9 cellular contexts compared by ENCODE assay signal in the genomic region with DNA sequence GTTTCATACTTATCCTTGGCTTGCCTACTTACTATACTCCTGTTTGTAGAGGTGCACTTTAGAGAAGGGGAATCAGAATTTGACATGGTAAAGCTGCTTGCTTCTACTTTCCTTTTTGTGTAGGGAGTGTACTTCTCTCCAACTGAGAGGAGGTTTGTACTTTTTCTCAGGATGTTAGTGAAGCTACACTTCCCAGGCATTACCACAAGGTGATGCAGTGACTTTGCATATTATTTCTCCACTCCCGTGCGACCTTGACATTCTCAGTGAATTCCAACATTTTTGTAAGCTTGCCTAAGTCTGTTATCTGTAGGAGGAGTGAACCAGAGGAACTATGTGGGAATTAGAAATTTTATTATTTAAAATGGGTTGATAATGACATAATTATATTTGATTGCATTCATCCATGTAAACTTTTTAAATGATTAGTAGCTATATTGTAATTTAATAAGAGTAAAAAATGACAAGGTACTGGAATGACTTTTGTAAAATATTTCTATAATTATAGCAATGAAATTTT. TPM values are rescaled to one million over a fixed set of nuclear protein-coding genes. Genes with fewer than 3 reads are reported as not detected.
DNase-seq lines count a peak whose midpoint lies in the region; ATAC-seq and TF ChIP-seq lines count a peak whose summit lies in the region.
"Had no signal": no experiment of that assay in that cellular context is flagged by ENCODE, and none has a peak within 500 bp of the region (broad histone marks: within the 10 kb centered on the region; RNA-seq: fewer than 3 reads in every experiment).

No MANE protein-coding gene starts in this region.

- ATAC-seq in gastrocnemius medialis (no peak), HG02571 (IDR thresholded peaks at IDR 0.05; ENCODE audit: unreplicated experiment) (no peak)
- no peak for ATAC-seq in activated CD4-positive, CD25-positive, alpha-beta regulatory T cell treated with anti-CD3 and anti-CD28 coated beads, Interleukin-2, amount 50 U/mL, for 24 hours

- peak overlapping the region in 2 of 4 donors; percentile 8 to 39 for H3K27ac ChIP-seq in gastrocnemius medialis

- peaks cover 51 to 61% of the 10 kb centered on the region in 2 donors for H3K4me1 ChIP-seq in gastrocnemius medialis

- in situ Hi-C loops in gastrocnemius medialis (cut with MboI; ENCODE audit: low sequenced_read_pairs in 4 of 4): no loop called here

- DNase-seq in NCI-H1092 treated with DMSO at 0.1 percent for 48 hours (lab: John Stamatoyannopoulos, UW) (peak; percentile 32), NCI-H1092 (lab: John Stamatoyannopoulos, UW) (no peak), HPDE6-E6E7 (ENCODE audit: extremely low spot score) (peak; percentile 25), SK-N-DZ (ENCODE audit: low spot score) (peak; percentile 44), fibroblast of the aortic adventitia (ENCODE audit: low read depth) (peak; percentile 88), gastrocnemius medialis (no peak)
- DNase-seq: activated naive CD8-positive, alpha-beta T cell treated with anti-CD3 and anti-CD28 coated beads, Interleukin-2, amount 10 ng/mL, durations not matched to agents 7 days and 5 days had no signal

- H3K4me3 ChIP-seq in fibroblast of the aortic adventitia (ENCODE audit: low read depth, low read length) (peak overlapping the region; percentile 1), gastrocnemius medialis (no peak overlapping the region)

- TF ChIP-seq CTCF in fibroblast of the aortic adventitia (IDR thresholded peaks at IDR 0.05; ENCODE audit: insufficient read depth, low read length) (peak; percentile 83), gastrocnemius medialis (IDR thresholded peaks at IDR 0.05 in 4 of 5, conservative IDR thresholded peaks at IDR 0.05 in 1 of 5) (peak; percentile 23 to 60 (median 40))

- H3K27me3 ChIP-seq in gastrocnemius medialis: no peaks in the 10 kb centered on the region

- no peak for TF ChIP-seq POLR2A in gastrocnemius medialis (IDR thresholded peaks at IDR 0.05)

- intact Hi-C loops in gastrocnemius medialis (cut with DNase I; ENCODE audit: low total_unique reads): loop anchor here (10.0 kb wide), 1 partner anchor 190 kb away; no protein-coding TSS in a partner anchor

- H3K9me3 ChIP-seq in gastrocnemius medialis: no peaks in the 10 kb centered on the region

- peaks cover 0 to 16% of the 10 kb centered on the region in 2 donors for H3K36me3 ChIP-seq in gastrocnemius medialis

RNA-seq across cellular contexts. Expression of a gene that starts 5.2 kb away (rescaled TPM):
- polyA plus RNA-seq in SK-N-DZ (2014; cell fraction: cytosol; rRNA removed): 56.5 and 60.0 TPM in 2 replicates
- 32.5 and 39.1 TPM in 2 replicates for polyA plus RNA-seq in SK-N-DZ (2014; cell fraction: nucleus; rRNA removed)
- total RNA-seq in fibroblast of the aortic adventitia (ENCODE audit: low replicate concordance) (94.9 and 102 TPM in 2 replicates), gastrocnemius medialis (100 to 1,000 TPM; 110 to 136 (median 113) TPM)

Comparison
In these comparisons a context has a peak if more than half of its experiments do, and no peak if none do; other contexts are left out.
1. DNase-seq: peak in NCI-H1092 treated with DMSO at 0.1 percent for 48 hours (single experiment), HPDE6-E6E7 (single experiment), SK-N-DZ (single experiment) and fibroblast of the aortic adventitia (single experiment); none in NCI-H1092 (single experiment) and gastrocnemius medialis (0 of 2).